15 cellular contexts compared by ENCODE assay signal in the genomic region with DNA sequence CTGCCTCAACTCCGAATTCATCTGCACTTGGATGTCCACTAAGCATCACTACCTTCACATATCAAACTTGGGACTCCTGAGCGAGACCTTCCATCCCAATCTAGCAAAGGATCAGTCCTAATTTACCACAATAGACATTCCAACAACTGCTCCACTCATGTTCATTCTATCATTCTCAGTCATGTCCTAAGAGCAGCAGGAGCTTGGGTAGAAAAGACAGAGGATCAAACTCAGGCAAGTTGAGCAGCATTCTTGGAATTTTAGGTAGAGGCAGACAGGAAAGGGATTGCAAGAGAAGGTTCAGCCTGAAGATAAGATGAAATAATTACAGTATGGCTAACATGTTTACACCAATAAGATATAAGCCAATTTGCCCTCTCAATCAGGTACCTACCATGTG.
DNase-seq lines count a peak whose midpoint lies in the region; ATAC-seq and TF ChIP-seq lines count a peak whose summit lies in the region.
"Had no signal": no experiment of that assay in that cellular context is flagged by ENCODE, and none has a peak within 500 bp of the region (broad histone marks: within the 10 kb centered on the region; RNA-seq: fewer than 3 reads in every experiment).

No MANE protein-coding gene starts in this region.

- H3K27me3 Mint-ChIP-seq in activated naive CD8-positive, alpha-beta T cell: no peaks in the 10 kb centered on the region
- no peaks in the 10 kb centered on the region for H3K27me3 Mint-ChIP-seq in activated naive CD8-positive, alpha-beta T cell treated with anti-CD3 and anti-CD28 coated beads, Interleukin-2, amount 50 U/mL, for 24 hours
- H3K27me3 Mint-ChIP-seq: CD4-positive, alpha-beta memory T cell had no signal

- H3K27ac Mint-ChIP-seq in activated naive CD8-positive, alpha-beta T cell: peak overlapping the region; percentile 22
- H3K27ac Mint-ChIP-seq in activated naive CD8-positive, alpha-beta T cell treated with anti-CD3 and anti-CD28 coated beads, Interleukin-2, amount 50 U/mL, for 24 hours: no peak overlapping the region
- peak overlapping the region; percentile 6 for H3K27ac Mint-ChIP-seq in stimulated activated effector memory CD8-positive, alpha-beta T cell treated with anti-CD3 and anti-CD28 coated beads, Interleukin-12 subunit alpha, Interleukin-12 subunit beta, amount 100 ng/mL, for 72 hours
- H3K27ac Mint-ChIP-seq: H9 had no signal

- TF ChIP-seq CTCF in epithelial cell of esophagus (IDR thresholded peaks at IDR 0.05; ENCODE audit: insufficient read depth, low read depth, low read length, missing control alignments): no peak

- no peak for DNase-seq in activated naive CD8-positive, alpha-beta T cell treated with anti-CD3 and anti-CD28 coated beads, Interleukin-2, amount 50 U/mL, for 24 hours
- peak; percentile 30 for DNase-seq in epithelial cell of esophagus (ENCODE audit: low read depth)
- DNase-seq in stimulated activated effector memory CD8-positive, alpha-beta T cell treated with anti-CD3 and anti-CD28 coated beads, Interleukin-12 subunit alpha, Interleukin-12 subunit beta, amount 100 ng/mL, for 72 hours (ENCODE audit: low spot score in 2 of 2): no peak
- DNase-seq in SHP77 treated with DMSO at 0.1 percent for 48 hours (lab: John Stamatoyannopoulos, UW): no peak
- DNase-seq: 8988T; CD4-positive, alpha-beta memory T cell; DMS153; DMS79; GF-D8; H9 had no signal

- no peak for ATAC-seq in activated naive CD8-positive, alpha-beta T cell treated with anti-CD3 and anti-CD28 coated beads, Interleukin-2, amount 50 U/mL, for 24 hours
- no peak for ATAC-seq in stimulated activated effector memory CD8-positive, alpha-beta T cell treated with anti-CD3 and anti-CD28 coated beads, Interleukin-12 subunit alpha, Interleukin-12 subunit beta, amount 100 ng/mL, for 72 hours
- no peak for ATAC-seq in HG02588 (IDR thresholded peaks at IDR 0.05; ENCODE audit: unreplicated experiment)
- ATAC-seq in HG03354 (IDR thresholded peaks at IDR 0.05; ENCODE audit: poor library complexity, severe bottlenecking, unreplicated experiment): no peak

- peaks cover 36% of the 10 kb centered on the region for H3K36me3 Mint-ChIP-seq in activated naive CD8-positive, alpha-beta T cell
- peaks cover 23% of the 10 kb centered on the region for H3K36me3 Mint-ChIP-seq in activated naive CD8-positive, alpha-beta T cell treated with anti-CD3 and anti-CD28 coated beads, Interleukin-2, amount 50 U/mL, for 24 hours (ENCODE audit: low read depth)
- H3K36me3 Mint-ChIP-seq in stimulated activated effector memory CD8-positive, alpha-beta T cell treated with anti-CD3 and anti-CD28 coated beads, Interleukin-12 subunit alpha, Interleukin-12 subunit beta, amount 100 ng/mL, for 72 hours: peaks cover 75% of the 10 kb centered on the region

- H3K4me3 Mint-ChIP-seq in activated naive CD8-positive, alpha-beta T cell: no peak overlapping the region
- no peak overlapping the region for H3K4me3 Mint-ChIP-seq in activated naive CD8-positive, alpha-beta T cell treated with anti-CD3 and anti-CD28 coated beads, Interleukin-2, amount 50 U/mL, for 24 hours
- H3K4me3 Mint-ChIP-seq in stimulated activated effector memory CD8-positive, alpha-beta T cell treated with anti-CD3 and anti-CD28 coated beads, Interleukin-12 subunit alpha, Interleukin-12 subunit beta, amount 100 ng/mL, for 72 hours: no peak overlapping the region
- H3K4me3 Mint-ChIP-seq: CD14-positive monocyte; CD4-positive, alpha-beta memory T cell; H9 had no signal

- H3K4me3 ChIP-seq in epithelial cell of esophagus (ENCODE audit: low read length): no peak overlapping the region
- H3K4me3 ChIP-seq: BLaER1 had no signal

- H3K9me3 Mint-ChIP-seq in activated naive CD8-positive, alpha-beta T cell (ENCODE audit: low read depth): no peaks in the 10 kb centered on the region
- no peaks in the 10 kb centered on the region for H3K9me3 Mint-ChIP-seq in activated naive CD8-positive, alpha-beta T cell treated with anti-CD3 and anti-CD28 coated beads, Interleukin-2, amount 50 U/mL, for 24 hours
- H3K9me3 Mint-ChIP-seq in stimulated activated effector memory CD8-positive, alpha-beta T cell treated with anti-CD3 and anti-CD28 coated beads, Interleukin-12 subunit alpha, Interleukin-12 subunit beta, amount 100 ng/mL, for 72 hours: no peaks in the 10 kb centered on the region
- H3K9me3 Mint-ChIP-seq: CD4-positive, alpha-beta memory T cell; H9 had no signal

- H3K4me1 Mint-ChIP-seq in activated naive CD8-positive, alpha-beta T cell (ENCODE audit: low read depth): peaks cover 11% of the 10 kb centered on the region
- H3K4me1 Mint-ChIP-seq in activated naive CD8-positive, alpha-beta T cell treated with anti-CD3 and anti-CD28 coated beads, Interleukin-2, amount 50 U/mL, for 24 hours: peaks cover 10% of the 10 kb centered on the region
- H3K4me1 Mint-ChIP-seq in stimulated activated effector memory CD8-positive, alpha-beta T cell treated with anti-CD3 and anti-CD28 coated beads, Interleukin-12 subunit alpha, Interleukin-12 subunit beta, amount 100 ng/mL, for 72 hours: peaks cover 29% of the 10 kb centered on the region
